8 cellular contexts compared by ENCODE assay signal in genomic region chr1:155080250-155081228, GRCh38. TPM values are rescaled to one million over a fixed set of nuclear protein-coding genes. Genes with fewer than 3 reads are reported as not detected.
A peak's percentile ranks its signal among the peaks of the same experiment; 100 is the strongest.
DNase-seq lines count a peak whose midpoint lies in the region; ATAC-seq and TF ChIP-seq lines count a peak whose summit lies in the region.

No MANE protein-coding gene starts in this region.

- peak; percentile 29 for TF ChIP-seq POLR2A in transverse colon (IDR thresholded peaks at IDR 0.05)

- TF ChIP-seq CTCF in WERI-Rb-1 (IDR thresholded peaks at IDR 0.05; ENCODE audit: low read depth, low read length) (no peak), transverse colon (IDR thresholded peaks at IDR 0.05) (no peak)

- intact Hi-C loops in transverse colon (cut with DNase I; ENCODE audit: low total_unique reads) = loop anchor here (10.0 kb wide), 1 partner anchor 596 kb away; no protein-coding TSS in a partner anchor

- in situ Hi-C loops in transverse colon (cut with MboI; ENCODE audit: low pct_ligation_motif_present in 1 of 4, low pct_unique_long_range_greater_than_20kb in 1 of 4, low sequenced_read_pairs in 3 of 4) = no loop called here

- H3K36me3 ChIP-seq in WERI-Rb-1 (no peaks in the 10 kb centered on the region), transverse colon (no peaks in the 10 kb centered on the region)

- TF ChIP-seq EP300 in transverse colon (IDR thresholded peaks at IDR 0.05; ENCODE audit: low read depth) = no peak

- 1% methylated on average over 71 of the region's 80 CpGs; no CpG with 5 or more reads in 1 of the 2 donors for WGBS in transverse colon (ENCODE audit: low coverage in 1 of 2), 2 donors

- DNase-seq in DMS53 treated with DMSO at 0.1 percent for 48 hours (lab: John Stamatoyannopoulos, UW; ENCODE audit: unreplicated experiment) (peak; percentile 22), NCI-H1092 (lab: John Stamatoyannopoulos, UW) (peak; percentile 84), WERI-Rb-1 (peak; percentile 98), transverse colon (peak; percentile 54)

- H3K4me3 ChIP-seq in WERI-Rb-1 (ENCODE audit: low read depth, low read length) = peak overlapping the region; percentile 67
- H3K4me3 ChIP-seq in iPS-18c (ENCODE audit: insufficient read depth, low read depth, low read length) = peak overlapping the region; percentile 70
- H3K4me3 ChIP-seq in transverse colon = peak overlapping the region; percentile 18 to 56 (median 46)

- H3K27me3 ChIP-seq in WERI-Rb-1 (ENCODE audit: insufficient read depth, low read depth, severe bottlenecking) = peaks cover 36% of the 10 kb centered on the region
- peaks cover 54% of the 10 kb centered on the region for H3K27me3 ChIP-seq in transverse colon

- ATAC-seq in HG03045 (IDR thresholded peaks at IDR 0.05; ENCODE audit: unreplicated experiment) (no peak), HG03439 (IDR thresholded peaks at IDR 0.05; ENCODE audit: unreplicated experiment) (no peak), GM21825 (IDR thresholded peaks at IDR 0.05; ENCODE audit: unreplicated experiment) (no peak)

- H3K27ac ChIP-seq in WERI-Rb-1 (peak overlapping the region; percentile 1), transverse colon (peak overlapping the region in 3 of 4 donors; percentile 10 to 94 (median 24))

- H3K9me3 ChIP-seq in WERI-Rb-1 (ENCODE audit: severe bottlenecking) = no peaks in the 10 kb centered on the region
- H3K9me3 ChIP-seq in iPS-18c (ENCODE audit: control insufficient read depth, insufficient read depth, low read length) = no peaks in the 10 kb centered on the region
- no peaks in the 10 kb centered on the region for H3K9me3 ChIP-seq in transverse colon

- H3K4me1 ChIP-seq in transverse colon = peaks cover 47 to 69% (median 60%) of the 10 kb centered on the region in 4 donors

RNA-seq across cellular contexts. Expression of gene EFNA3, which starts 1.9 kb away (rescaled TPM):
- 1 to 10 TPM; 3.4 to 7.9 (median 7.2) TPM for total RNA-seq in transverse colon

RNA-seq across cellular contexts. Expression of gene EFNA4, which starts 17.0 kb away (rescaled TPM):
- total RNA-seq in transverse colon = 10 to 100 TPM; 18.3 to 57.2 (median 37.2) TPM

RNA-seq across cellular contexts. Expression of gene ADAM15, which starts 29.4 kb away (rescaled TPM):
- total RNA-seq in transverse colon = 100 to 1,000 TPM in 3 of 4 donors, 10 to 100 TPM in 1; 90.6 to 196 (median 115) TPM

RNA-seq across cellular contexts. Expression of gene DCST1, which starts 46.9 kb away (rescaled TPM):
- total RNA-seq in transverse colon = under 1 TPM in 2 of 4 donors, not detected in 2; 0.32 to 0.41 TPM

RNA-seq across cellular contexts. Expression of gene DCST2, which starts 47.0 kb away (rescaled TPM):
- 1 to 10 TPM in 3 of 4 donors, not detected in 1; 1.9 to 4.6 (median 4.5) TPM for total RNA-seq in transverse colon

Comparison
In these comparisons a context has a peak if more than half of its experiments do, and no peak if none do; other contexts are left out.
1. DNase-seq: peak in every context shown above with its lines; median percentile 98 in WERI-Rb-1; 84 in NCI-H1092; 54 in transverse colon; 22 in DMS53 treated with DMSO at 0.1 percent for 48 hours.